ENCODE assay signal across 16 cellular contexts in the genomic region with DNA sequence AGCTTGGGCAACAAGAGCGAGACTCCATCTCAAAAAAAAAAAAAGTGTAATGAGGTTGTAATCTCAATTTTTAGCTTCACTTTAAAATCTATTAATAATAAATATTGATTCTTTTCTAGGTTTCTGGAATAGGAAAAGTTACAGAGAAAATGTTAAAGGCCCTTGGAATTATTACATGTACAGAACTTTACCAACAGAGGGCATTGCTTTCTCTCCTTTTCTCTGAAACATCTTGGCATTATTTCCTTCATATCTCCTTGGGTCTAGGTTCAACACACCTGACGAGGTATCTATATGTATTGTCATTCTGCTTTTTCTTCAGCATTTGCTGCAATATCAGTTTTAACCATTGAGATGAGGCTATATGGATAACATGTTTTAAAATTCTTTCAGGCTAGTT. TPM values are rescaled to one million over a fixed set of nuclear protein-coding genes. Genes with fewer than 3 reads are reported as not detected.
DNase-seq lines count a peak whose midpoint lies in the region; ATAC-seq, FAIRE-seq and TF ChIP-seq lines count a peak whose summit lies in the region.
"Had no signal": no experiment of that assay in that cellular context is flagged by ENCODE, and none has a peak within 500 bp of the region (broad histone marks: within the 10 kb centered on the region; RNA-seq: fewer than 3 reads in every experiment).

No MANE protein-coding gene starts in this region.

- H3K27ac ChIP-seq in VCaP (no peak overlapping the region), keratinocyte (ENCODE audit: control insufficient read depth, insufficient read depth, low read length) (no peak overlapping the region)
- H3K27ac ChIP-seq: BLaER1, coronary artery had no signal

- peaks cover 4% of the 10 kb centered on the region in 2 experiments for H3K36me3 ChIP-seq in keratinocyte (ENCODE audit: control insufficient read depth in 2 of 2, extremely low read depth in 1 of 2, insufficient read depth in 2 of 2, low read length in 2 of 2)

- H3K9me1 ChIP-seq in keratinocyte (ENCODE audit: control insufficient read depth, extremely low read depth, insufficient read depth, low read length), result no peaks in the 10 kb centered on the region

- H3K4me2 ChIP-seq in keratinocyte (ENCODE audit: control insufficient read depth, extremely low read depth, insufficient read depth, low read depth, low read length), result no peak overlapping the region
- H3K4me2 ChIP-seq: BLaER1 had no signal

- H3K4me1 ChIP-seq in keratinocyte (ENCODE audit: control insufficient read depth, extremely low read depth, insufficient read depth, low read length), result no peaks in the 10 kb centered on the region

- dilution Hi-C loops in keratinocyte (cut with MboI; ENCODE audit: extremely low pct_ligation_motif_present, low sequenced_read_pairs), result no loop called here

- H4K20me1 ChIP-seq in keratinocyte (ENCODE audit: control insufficient read depth, extremely low read depth, insufficient read depth, low read length), result no peaks in the 10 kb centered on the region
- H4K20me1 ChIP-seq: BLaER1 had no signal

- no peaks in the 10 kb centered on the region for H3K79me2 ChIP-seq in keratinocyte (ENCODE audit: control insufficient read depth, insufficient read depth, low read length)

- no peak for DNase-seq in keratinocyte (ENCODE audit: low read depth, low spot score)
- no peak for DNase-seq in cerebellum (ENCODE audit: low spot score)
- no peak for DNase-seq in NCI-H2171 (lab: John Stamatoyannopoulos, UW)
- DNase-seq: activated CD4-positive, CD25-positive, alpha-beta regulatory T cell; activated CD8-positive, alpha-beta memory T cell treated with anti-CD3 and anti-CD28 coated beads, Interleukin-2, amount 50 U/mL, for 4 hours; stimulated activated CD4-positive, alpha-beta T cell treated with anti-CD3 and anti-CD28 coated beads, Interleukin-4, amount 100 ng/mL, for 24 hours; T-cell had no signal

- ATAC-seq in GM21381 (IDR thresholded peaks at IDR 0.05; ENCODE audit: unreplicated experiment) (no peak), GM19452 (IDR thresholded peaks at IDR 0.05; ENCODE audit: unreplicated experiment) (no peak)
- ATAC-seq: stimulated activated effector memory CD8-positive, alpha-beta T cell treated with anti-CD3 and anti-CD28 coated beads, Interleukin-12 subunit alpha, Interleukin-12 subunit beta, amount 100 ng/mL, for 72 hours; T-cell had no signal

- no peaks in the 10 kb centered on the region for H3K9me3 ChIP-seq in keratinocyte (ENCODE audit: control insufficient read depth, low read depth, low read length)
- H3K9me3 ChIP-seq: BLaER1 had no signal

- no peak overlapping the region for H3K9ac ChIP-seq in keratinocyte (ENCODE audit: control insufficient read depth, extremely low read depth, insufficient read depth, low read length)
- H3K9ac ChIP-seq: BLaER1 had no signal

- FAIRE-seq in A204.1 (lab: Jason Lieb, UNC), result peak; percentile 30
- FAIRE-seq in keratinocyte (lab: Jason Lieb, UNC), result peak; percentile 43
- FAIRE-seq: urothelium cell line had no signal

- no peaks in the 10 kb centered on the region for H3K27me3 ChIP-seq in keratinocyte (ENCODE audit: control insufficient read depth, extremely low read depth, insufficient read depth, low read length)
- H3K27me3 ChIP-seq: BLaER1 had no signal

- no peak overlapping the region for H3K4me3 ChIP-seq in keratinocyte (ENCODE audit: control insufficient read depth in 2 of 3, extremely low read depth in 1 of 3, insufficient read depth in 2 of 3, low read depth in 1 of 3, low read length in 3 of 3)
- H3K4me3 ChIP-seq: BLaER1, coronary artery had no signal

- TF ChIP-seq CTCF in GM12873 (IDR thresholded peaks at IDR 0.05; ENCODE audit: insufficient read depth, low read depth, low read length, missing control alignments), result peak; percentile 25
- peak; percentile 64 for TF ChIP-seq CTCF in VCaP (conservative IDR thresholded peaks at IDR 0.05)
- TF ChIP-seq CTCF in keratinocyte (optimal IDR thresholded peaks at IDR 0.05 in 1 of 3, IDR thresholded peaks at IDR 0.05 in 1 of 3, conservative IDR thresholded peaks at IDR 0.05 in 1 of 3; ENCODE audit: extremely low read depth in 1 of 3, insufficient read depth in 2 of 3, low read length in 3 of 3), result peak in 2 of 3 experiments; percentile 28 to 44

- H2AFZ ChIP-seq in keratinocyte (ENCODE audit: control insufficient read depth, low read length), result no peak overlapping the region

RNA-seq across cellular contexts. Expression of gene ANKDD1B, which starts 26.6 kb away (rescaled TPM):
- polyA plus RNA-seq in keratinocyte, result 0.27 to 1.4 TPM (median 1.1 TPM) in 3 replicates
- polyA plus RNA-seq in keratinocyte (2011; ENCODE audit: low read depth), result 1.4 TPM
- 0.13 and 0.22 TPM in 2 replicates for polyA plus RNA-seq in keratinocyte (2011; cell fraction: cytosol; rRNA removed)
- polyA plus RNA-seq in keratinocyte (2011; cell fraction: nucleus; rRNA removed), result 4.5 and 5.2 TPM in 2 replicates
- 0.06 and 1.4 TPM in 2 replicates for polyA plus RNA-seq in keratinocyte (2012; ENCODE audit: low replicate concordance)
- polyA minus RNA-seq in keratinocyte, result 1.8 to 2.3 TPM in 2 of 3 replicates, not detected in the other
- polyA minus RNA-seq in keratinocyte (2011; cell fraction: cytosol; rRNA and poly(A)+ RNA removed), result not detected
- 3.4 and 12.6 TPM in 2 replicates for polyA minus RNA-seq in keratinocyte (2011; cell fraction: nucleus; rRNA and poly(A)+ RNA removed)
- 3.0 TPM for total RNA-seq in cerebellum
